In the genomic region with DNA sequence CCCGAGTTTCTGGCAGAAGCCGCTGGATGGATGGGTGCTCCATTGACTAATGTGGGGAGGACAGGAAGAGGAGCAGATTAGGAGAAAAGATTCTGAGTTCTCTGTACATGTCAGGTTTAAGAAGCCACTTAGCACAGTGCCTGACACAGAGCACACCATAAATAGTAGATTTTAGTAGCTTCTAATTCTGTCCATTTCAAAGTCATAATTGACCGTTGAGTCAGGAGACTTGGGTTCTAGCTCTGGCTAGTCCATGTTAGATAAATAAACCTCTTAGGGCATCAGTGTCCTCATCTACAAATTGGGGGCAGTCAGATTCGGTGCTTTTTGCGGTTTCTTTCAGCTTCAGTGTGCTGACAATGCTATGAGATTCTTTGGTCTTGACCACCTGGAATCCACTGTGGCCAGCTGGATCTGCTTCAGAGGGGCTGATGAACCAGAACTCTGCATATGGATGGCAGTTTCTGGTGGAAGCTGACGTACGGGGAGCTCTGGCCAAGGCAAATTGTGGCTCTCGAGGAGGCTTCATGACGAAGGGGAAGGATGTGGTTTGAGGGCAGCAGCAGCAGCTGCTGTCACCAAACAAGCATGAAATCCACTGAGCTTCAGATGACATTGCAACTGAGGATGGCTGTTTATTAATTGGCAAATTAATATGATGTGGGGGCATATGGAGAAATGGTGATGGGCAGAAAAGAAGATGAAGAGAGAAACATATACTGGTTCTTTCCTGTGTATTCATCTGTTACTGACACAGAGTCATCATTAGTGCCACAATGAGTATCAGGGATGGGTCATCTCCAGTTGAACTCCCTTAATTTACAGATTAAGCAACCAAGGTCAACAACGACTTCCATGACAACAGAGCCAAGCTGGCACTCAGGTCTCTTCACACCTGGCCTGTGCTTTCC, we compare ENCODE assay signal across 8 cellular contexts.
DNase-seq lines count a peak whose midpoint lies in the region; ATAC-seq and TF ChIP-seq lines count a peak whose summit lies in the region.

No MANE protein-coding gene starts in this region.

- peak overlapping the region; percentile 43 for H3K27ac Mint-ChIP-seq in activated T-helper 2 cell treated with anti-CD3 and anti-CD28 coated beads, Interferon-gamma antibody, Interleukin-2, Interleukin-4, amounts not matched to agents 10 μg/mL and 5 μg/mL and 100 μg/mL, durations not matched to agents 14 hours and 24 hours and 36 hours
- peak overlapping the region; percentile 27 to 96 (median 92) for H3K27ac Mint-ChIP-seq in naive thymus-derived CD8-positive, alpha-beta T cell

- H3K27ac ChIP-seq in heart right ventricle (peak overlapping the region in 2 of 10 donors; percentile 22 to 74), right atrium auricular region (no peak overlapping the region), Panc1 (ENCODE audit: low read length) (peak overlapping the region; percentile 75)

- no peak for TF ChIP-seq CTCF in heart right ventricle (IDR thresholded peaks at IDR 0.05)
- no peak for TF ChIP-seq CTCF in right atrium auricular region (IDR thresholded peaks at IDR 0.05)
- no peak for TF ChIP-seq CTCF in Panc1 (IDR thresholded peaks at IDR 0.05)

- H3K27me3 ChIP-seq in heart right ventricle (no peaks in the 10 kb centered on the region), right atrium auricular region (no peaks in the 10 kb centered on the region), Panc1 (ENCODE audit: control insufficient read depth, insufficient read depth, low read length) (no peaks in the 10 kb centered on the region)

- DNase-seq in heart right ventricle (no peak), right atrium auricular region (ENCODE audit: low spot score) (no peak), Panc1 (ENCODE audit: low read depth, low spot score) (no peak), NCI-H2107 treated with DMSO at 0.1 percent for 48 hours (lab: John Stamatoyannopoulos, UW; ENCODE audit: unreplicated experiment) (no peak), amygdala (lab: John Stamatoyannopoulos, UW) (no peak)
- DNase-seq in activated T-helper 2 cell treated with anti-CD3 and anti-CD28 coated beads, Interferon-gamma antibody, Interleukin-2, Interleukin-4, amounts not matched to agents 10 μg/mL and 5 μg/mL and 100 μg/mL, durations not matched to agents 14 hours and 24 hours and 36 hours (ENCODE audit: low spot score) = peak; percentile 67
- DNase-seq in naive thymus-derived CD8-positive, alpha-beta T cell = peak; percentile 25 to 89 (median 75)

- H3K36me3 ChIP-seq in heart right ventricle = no peaks in the 10 kb centered on the region
- no peaks in the 10 kb centered on the region for H3K36me3 ChIP-seq in right atrium auricular region
- H3K36me3 ChIP-seq in Panc1 (ENCODE audit: control insufficient read depth, insufficient read depth, low read length) = no peaks in the 10 kb centered on the region

- peak in 5 of 8 donors; percentile 8 to 43 (median 34) for ATAC-seq in heart right ventricle
- ATAC-seq in HG03097 (IDR thresholded peaks at IDR 0.05; ENCODE audit: low FRiP score, unreplicated experiment) = peak; percentile 84
- ATAC-seq in Panc1 = no peak
- ATAC-seq in naive thymus-derived CD8-positive, alpha-beta T cell = peak; percentile 95 to 98

- POLR2A ChIA-PET in Panc1 (lab: Charles Lee) = no interaction called here
- POLR2A ChIA-PET in naive thymus-derived CD8-positive, alpha-beta T cell (lab: Charles Lee) = interaction anchor here (0.6 to 2.3 kb wide), 6 partner anchors 11 to 136 kb away, joined by 3 to 15 read pairs (median 4); a partner anchor contains a TSS

- peaks cover 32% of the 10 kb centered on the region for H3K27me3 Mint-ChIP-seq in activated T-helper 2 cell treated with anti-CD3 and anti-CD28 coated beads, Interferon-gamma antibody, Interleukin-2, Interleukin-4, amounts not matched to agents 10 μg/mL and 5 μg/mL and 100 μg/mL, durations not matched to agents 14 hours and 24 hours and 36 hours (ENCODE audit: low read depth)
- H3K27me3 Mint-ChIP-seq in naive thymus-derived CD8-positive, alpha-beta T cell = peaks cover 0 to 3% (median 0%) of the 10 kb centered on the region in 5 donors

- peaks cover 39% of the 10 kb centered on the region for H3K4me1 Mint-ChIP-seq in activated T-helper 2 cell treated with anti-CD3 and anti-CD28 coated beads, Interferon-gamma antibody, Interleukin-2, Interleukin-4, amounts not matched to agents 10 μg/mL and 5 μg/mL and 100 μg/mL, durations not matched to agents 14 hours and 24 hours and 36 hours (ENCODE audit: low read depth)
- peaks cover 26 to 51% (median 48%) of the 10 kb centered on the region in 4 donors for H3K4me1 Mint-ChIP-seq in naive thymus-derived CD8-positive, alpha-beta T cell

- H3K36me3 Mint-ChIP-seq in activated T-helper 2 cell treated with anti-CD3 and anti-CD28 coated beads, Interferon-gamma antibody, Interleukin-2, Interleukin-4, amounts not matched to agents 10 μg/mL and 5 μg/mL and 100 μg/mL, durations not matched to agents 14 hours and 24 hours and 36 hours (ENCODE audit: low read depth) = peaks cover 5% of the 10 kb centered on the region
- peaks cover 3 to 7% (median 5%) of the 10 kb centered on the region in 3 donors for H3K36me3 Mint-ChIP-seq in naive thymus-derived CD8-positive, alpha-beta T cell

- CTCF ChIA-PET in Panc1 (lab: Charles Lee) = no interaction called here

- intact Hi-C loops in heart right ventricle (cut with DNase I) (loop anchor here in 1 of 10 donors (5.0 kb wide), 1 partner anchor 34 kb away; no protein-coding TSS in a partner anchor), Panc1 (cut with micrococcal nuclease; ENCODE audit: unreplicated experiment) (no loop called here)
- intact Hi-C loops in activated T-helper 2 cell treated with anti-CD3 and anti-CD28 coated beads, Interferon-gamma antibody, Interleukin-2, Interleukin-4, amounts not matched to agents 10 μg/mL and 5 μg/mL and 100 μg/mL, durations not matched to agents 14 hours and 24 hours and 36 hours (cut with micrococcal nuclease) = loop anchor here (1.0 to 5.0 kb wide), 3 partner anchors 10 to 36 kb away; no protein-coding TSS in a partner anchor

- peaks cover 0 to 8% (median 0%) of the 10 kb centered on the region in 11 donors for H3K9me3 ChIP-seq in heart right ventricle
- no peaks in the 10 kb centered on the region for H3K9me3 ChIP-seq in right atrium auricular region
- H3K9me3 ChIP-seq in Panc1 (ENCODE audit: control insufficient read depth, insufficient read depth, low read depth, low read length) = no peaks in the 10 kb centered on the region

- peaks cover 2 to 47% (median 24%) of the 10 kb centered on the region in 9 donors for H3K4me1 ChIP-seq in heart right ventricle
- peaks cover 0 to 23% of the 10 kb centered on the region in 2 donors for H3K4me1 ChIP-seq in right atrium auricular region
- peaks cover 15% of the 10 kb centered on the region for H3K4me1 ChIP-seq in Panc1 (ENCODE audit: control insufficient read depth, insufficient read depth, low read length)

- WGBS in heart right ventricle, 2 donors = 86 to 89% methylated on average over 10 of the region's 10 CpGs

- peak overlapping the region; percentile 17 for H3K4me3 Mint-ChIP-seq in activated T-helper 2 cell treated with anti-CD3 and anti-CD28 coated beads, Interferon-gamma antibody, Interleukin-2, Interleukin-4, amounts not matched to agents 10 μg/mL and 5 μg/mL and 100 μg/mL, durations not matched to agents 14 hours and 24 hours and 36 hours (ENCODE audit: low read depth)
- H3K4me3 Mint-ChIP-seq in naive thymus-derived CD8-positive, alpha-beta T cell = peak overlapping the region; percentile 65 to 84 (median 80)

- in situ Hi-C loops in Panc1 (cut with HindIII; ENCODE audit: low pct_unique_long_range_greater_than_20kb, low sequenced_read_pairs) = no loop called here

- H3K9me3 Mint-ChIP-seq in activated T-helper 2 cell treated with anti-CD3 and anti-CD28 coated beads, Interferon-gamma antibody, Interleukin-2, Interleukin-4, amounts not matched to agents 10 μg/mL and 5 μg/mL and 100 μg/mL, durations not matched to agents 14 hours and 24 hours and 36 hours = peaks cover 5% of the 10 kb centered on the region
- peaks cover 0 to 9% (median 1%) of the 10 kb centered on the region in 9 donors for H3K9me3 Mint-ChIP-seq in naive thymus-derived CD8-positive, alpha-beta T cell

- H3K4me3 ChIP-seq in heart right ventricle (no peak overlapping the region), right atrium auricular region (no peak overlapping the region), Panc1 (ENCODE audit: low read depth in 2 of 2, low read length in 2 of 2) (no peak overlapping the region)

- no TSS peak for BruUV-seq in Panc1 (replicated peaks; lab: Mats Ljungman, UMichigan)

Comparison
In these comparisons a context has a peak if more than half of its experiments do, and no peak if none do; other contexts are left out.
1. DNase-seq: peak in activated T-helper 2 cell treated with anti-CD3 and anti-CD28 coated beads, Interferon-gamma antibody, Interleukin-2, Interleukin-4, amounts not matched to agents 10 μg/mL and 5 μg/mL and 100 μg/mL, durations not matched to agents 14 hours and 24 hours and 36 hours (single experiment) and naive thymus-derived CD8-positive, alpha-beta T cell (10 of 10); none in heart right ventricle (0 of 2), right atrium auricular region (single experiment), Panc1 (single experiment), NCI-H2107 treated with DMSO at 0.1 percent for 48 hours (single experiment) and amygdala (0 of 56).